ENCODE assay signal across 28 cellular contexts in genomic region chr19:15788594-15789270, GRCh38. TPM values are rescaled to one million over a fixed set of nuclear protein-coding genes. Genes with fewer than 3 reads are reported as not detected.
"Had no signal": no experiment of that assay in that cellular context is flagged by ENCODE, and none has a peak within 500 bp of the region (broad histone marks: within the 10 kb centered on the region; RNA-seq: fewer than 3 reads in every experiment).

No MANE protein-coding gene starts in this region.

- H3K36me3 ChIP-seq: brain microvascular endothelial cell, cardiac muscle cell, SJCRH30 had no signal

- ATAC-seq: activated CD8-positive, alpha-beta T cell treated with anti-CD3 and anti-CD28 coated beads for 36 hours; activated T-cell treated with anti-CD3 and anti-CD28 coated beads, Interleukin-2, amount 50 U/mL, for 72 hours; activated T-helper 17 cell treated with anti-CD3 and anti-CD28 coated beads, Interleukin-2, amount 50 U/mL, for 72 hours; Panc1 had no signal

- H3K27ac ChIP-seq: brain microvascular endothelial cell, cardiac muscle cell, SJCRH30, SK-N-MC had no signal

- H3K9me3 ChIP-seq: SJCRH30 had no signal

- DNase-seq: activated CD4-positive, alpha-beta T cell treated with anti-CD3 and anti-CD28 coated beads, Interleukin-2, amount 10 ng/mL, durations not matched to agents 24 days and 14 days; activated CD4-positive, alpha-beta T cell treated with anti-CD3 and anti-CD28 coated beads, Interleukin-2, amount 50 U/mL, for 4 hours; activated CD8-positive, alpha-beta T cell treated with anti-CD3 and anti-CD28 coated beads for 36 hours; activated effector memory CD4-positive, alpha-beta T cell treated with anti-CD3 and anti-CD28 coated beads, Interleukin-2, amount 50 U/mL, for 16 hours; activated naive CD4-positive, alpha-beta T cell; activated naive CD4-positive, alpha-beta T cell treated with anti-CD3 and anti-CD28 coated beads, Interleukin-2, amount 50 U/mL, for 16 hours; activated naive CD8-positive, alpha-beta T cell treated with anti-CD3 and anti-CD28 coated beads for 36 hours; activated T-cell treated with anti-CD3 and anti-CD28 coated beads, Interleukin-2, amount 50 U/mL, for 1 hour; activated T-cell treated with anti-CD3 and anti-CD28 coated beads, Interleukin-2, amount 50 U/mL, for 72 hours; amniotic stem cell; aorta; brain microvascular endothelial cell; NCI-H1105; NCI-H1417 treated with DMSO at 0.1 percent for 48 hours; NCI-H187 treated with DMSO at 0.1 percent for 48 hours; NCI-H2081; NCI-H345; NCI-H524 treated with DMSO at 0.1 percent for 48 hours; SHP77; SJCRH30 had no signal

- H3K27me3 ChIP-seq: brain microvascular endothelial cell, cardiac muscle cell, SJCRH30 had no signal

- H3K4me3 ChIP-seq: cardiac muscle cell, SJCRH30, SK-N-MC had no signal

- H3K4me1 ChIP-seq: SJCRH30 had no signal

RNA-seq across cellular contexts. Expression of gene OR10H5, which starts 1.3 kb away (rescaled TPM):
- total RNA-seq: activated CD4-positive, alpha-beta T cell treated with anti-CD3 and anti-CD28 coated beads, Interleukin-2, amount 10 ng/mL, durations not matched to agents 24 days and 14 days; activated CD8-positive, alpha-beta memory T cell treated with anti-CD3 and anti-CD28 coated beads for 36 hours; activated naive CD8-positive, alpha-beta T cell treated with anti-CD3 and anti-CD28 coated beads for 36 hours; activated T-cell treated with anti-CD3 and anti-CD28 coated beads, Interleukin-2, amount 50 U/mL, for 72 hours; activated T-helper 17 cell treated with anti-CD3 and anti-CD28 coated beads, Interleukin-2, amount 50 U/mL, for 72 hours; aorta; cardiac muscle cell; MCF 10A; NCI-H460; RPMI7951; SJCRH30 had no signal

RNA-seq across cellular contexts. Expression of gene OR10H1, which starts 26.7 kb away (rescaled TPM):
- total RNA-seq: activated CD8-positive, alpha-beta memory T cell treated with anti-CD3 and anti-CD28 coated beads for 36 hours; activated CD8-positive, alpha-beta T cell treated with anti-CD3 and anti-CD28 coated beads for 36 hours; activated naive CD8-positive, alpha-beta T cell treated with anti-CD3 and anti-CD28 coated beads for 36 hours; activated T-helper 17 cell treated with anti-CD3 and anti-CD28 coated beads, Interleukin-2, amount 50 U/mL, for 72 hours; cardiac muscle cell; MCF 10A; NCI-H460; RPMI7951; SJCRH30 had no signal

RNA-seq across cellular contexts. Expression of gene OR10H3, which starts 50.9 kb away (rescaled TPM):
- total RNA-seq: activated CD4-positive, alpha-beta T cell treated with anti-CD3 and anti-CD28 coated beads, Interleukin-2, amount 10 ng/mL, durations not matched to agents 24 days and 14 days; activated CD8-positive, alpha-beta memory T cell treated with anti-CD3 and anti-CD28 coated beads for 36 hours; activated CD8-positive, alpha-beta T cell treated with anti-CD3 and anti-CD28 coated beads for 36 hours; activated naive CD8-positive, alpha-beta T cell treated with anti-CD3 and anti-CD28 coated beads for 36 hours; activated T-cell treated with anti-CD3 and anti-CD28 coated beads, Interleukin-2, amount 50 U/mL, for 72 hours; activated T-helper 17 cell treated with anti-CD3 and anti-CD28 coated beads, Interleukin-2, amount 50 U/mL, for 72 hours; aorta; cardiac muscle cell; MCF 10A; NCI-H460; RPMI7951; SJCRH30 had no signal
